ENCODE assay signal across 19 cellular contexts in genomic region chr2:17227856-17228255, GRCh38.
"Had no signal": no experiment of that assay in that cellular context is flagged by ENCODE, and none has a peak within 500 bp of the region (broad histone marks: within the 10 kb centered on the region; RNA-seq: fewer than 3 reads in every experiment).

No MANE protein-coding gene starts in this region.

- H3K36me3 ChIP-seq: esophagus muscularis mucosa, gastrocnemius medialis, heart right ventricle, left lung, lower lobe of right lung had no signal

- H3K4me1 ChIP-seq: esophagus muscularis mucosa, gastrocnemius medialis, heart right ventricle, left lung, lower lobe of right lung had no signal

- DNase-seq: dermis blood vessel endothelial cell; dorsolateral prefrontal cortex; effector CD4-positive, alpha-beta T cell; effector memory CD4-positive, alpha-beta T cell; foreskin melanocyte; gastrocnemius medialis; glutamatergic neuron; head of caudate nucleus; heart right ventricle; hippocampal formation; left cardiac atrium; left lung; left ventricle myocardium superior; lower lobe of right lung; mesendoderm; midbrain; naive B cell had no signal

- H3K4me3 Mint-ChIP-seq: naive B cell had no signal

- H3K9me3 ChIP-seq: esophagus muscularis mucosa, gastrocnemius medialis, heart right ventricle, left lung, lower lobe of right lung had no signal

- H3K27me3 ChIP-seq: dorsolateral prefrontal cortex, esophagus muscularis mucosa, gastrocnemius medialis, left lung had no signal

- H3K36me3 Mint-ChIP-seq: naive B cell had no signal

- H3K9me3 Mint-ChIP-seq: naive B cell had no signal

- H3K27ac ChIP-seq: coronary artery, dorsolateral prefrontal cortex, esophagus muscularis mucosa, gastrocnemius medialis, heart right ventricle, left lung, lower lobe of right lung had no signal

- H3K4me3 ChIP-seq: coronary artery, dorsolateral prefrontal cortex, esophagus muscularis mucosa, gastrocnemius medialis, heart right ventricle, left lung, lower lobe of right lung had no signal

- ATAC-seq: gastrocnemius medialis, heart right ventricle, left cardiac atrium, left lung, left ventricle myocardium superior, lower lobe of right lung had no signal
